In the genomic region with DNA sequence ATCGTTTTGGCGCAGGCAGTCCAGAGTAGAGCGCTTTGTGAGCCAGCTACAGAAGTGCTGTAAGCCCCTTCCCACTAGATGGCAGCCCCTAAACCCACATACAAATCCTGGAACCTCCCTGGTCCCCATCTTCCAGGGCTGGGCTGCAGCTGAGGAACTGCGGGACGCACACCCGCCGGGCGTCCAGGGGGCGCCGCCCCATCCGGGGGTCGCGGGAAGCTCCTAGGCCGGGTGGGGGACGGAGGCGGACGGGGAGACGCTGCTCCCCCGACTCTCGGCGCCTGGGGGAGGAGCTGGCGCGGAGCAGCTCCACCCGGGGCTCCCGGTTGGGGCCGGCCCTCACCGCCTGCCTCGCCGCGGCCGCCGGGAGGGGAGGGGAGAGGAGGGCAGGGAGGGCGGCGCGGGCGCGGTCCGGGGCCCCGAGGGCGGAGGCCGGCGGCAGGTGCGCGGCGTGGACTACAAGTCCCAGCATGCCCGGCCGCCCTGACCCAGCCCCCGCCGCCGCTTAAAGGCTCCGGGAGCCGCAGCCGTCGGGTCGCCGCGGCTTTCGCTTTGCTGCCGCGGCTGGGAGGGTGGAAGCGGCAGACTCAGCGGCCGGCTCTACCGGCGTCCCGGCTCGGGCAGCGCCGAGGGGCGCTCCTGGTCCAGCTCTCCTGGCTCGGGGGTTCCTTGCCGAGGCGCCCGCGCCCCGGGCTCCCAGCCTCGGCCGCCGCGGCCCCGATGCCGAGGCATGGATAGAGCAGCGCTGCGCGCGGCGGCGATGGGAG, we compare ENCODE assay signal across 8 cellular contexts. TPM values are rescaled to one million over a fixed set of nuclear protein-coding genes. Genes with fewer than 3 reads are reported as not detected.
A peak's percentile ranks its signal among the peaks of the same experiment; 100 is the strongest.
DNase-seq lines count a peak whose midpoint lies in the region; ATAC-seq, FAIRE-seq and TF ChIP-seq lines count a peak whose summit lies in the region.

Gene KSR1 (plus strand): TSS at position 535 of the 767 bp plus-strand sequence. CDS start 196 bp downstream, at position 731.

- intact Hi-C loops in Right ventricle myocardium inferior (cut with DNase I) (loop anchor here (2.0 kb wide), 1 partner anchor 145 kb away; no protein-coding TSS in a partner anchor), pancreas (cut with DNase I) (loop anchor here in 1 of 3 donors (10.0 kb wide), 1 partner anchor 129 kb away; no protein-coding TSS in a partner anchor), thyroid gland (cut with DNase I) (loop anchor here (10.0 kb wide), 1 partner anchor 139 kb away; no protein-coding TSS in a partner anchor)

- H3F3A ChIP-seq in Loucy (ENCODE audit: low read depth): 0 out of 2 replicates have a peak, but pooled peaks cover 8% of the 10 kb centered on the region

- H3K79me2 ChIP-seq in Loucy (ENCODE audit: insufficient read depth, low read length): peaks cover 44% of the 10 kb centered on the region

- ATAC-seq in GM21786 (IDR thresholded peaks at IDR 0.05; ENCODE audit: unreplicated experiment) (peak; percentile 75), Right ventricle myocardium inferior (peak; percentile 92), pancreas (peak; percentile 84 to 94 (median 92))
- ATAC-seq in activated naive CD4-positive, alpha-beta T cell treated with anti-CD3 and anti-CD28 coated beads, Interleukin-2, amount 50 U/mL, for 72 hours: peak; percentile 85 to 96

- H3K9me3 Mint-ChIP-seq in activated naive CD4-positive, alpha-beta T cell treated with anti-CD3 and anti-CD28 coated beads, Interleukin-2, amount 50 U/mL, for 72 hours: no peaks in the 10 kb centered on the region

- H3K9me3 ChIP-seq in Loucy (ENCODE audit: insufficient read depth, low read depth, low read length) (no peaks in the 10 kb centered on the region), pancreas (no peaks in the 10 kb centered on the region), thyroid gland (no peaks in the 10 kb centered on the region)

- H3K36me3 Mint-ChIP-seq in activated naive CD4-positive, alpha-beta T cell treated with anti-CD3 and anti-CD28 coated beads, Interleukin-2, amount 50 U/mL, for 72 hours: peaks cover 16 to 32% of the 10 kb centered on the region in 2 donors

- H3K27ac ChIP-seq in pancreas (peak within 1 kb of the TSS; percentile 25 to 69 (median 52)), thyroid gland (peak within 1 kb of the TSS; percentile 83 to 92 (median 85))

- peak within 1 kb of the TSS; percentile 82 for H3K4me3 ChIP-seq in Loucy (ENCODE audit: low read length, poor library complexity, severe bottlenecking)
- H3K4me3 ChIP-seq in pancreas: peak within 1 kb of the TSS; percentile 72 to 86 (median 80)
- peak within 1 kb of the TSS; percentile 19 to 77 (median 41) for H3K4me3 ChIP-seq in thyroid gland (replicated peaks in 1 of 3)

- DNase-seq in Daoy (ENCODE audit: low read depth): peak; percentile 91
- peak; percentile 63 for DNase-seq in SKM-1 treated with dmso at 0.1 percent for 144 hours (lab: John Stamatoyannopoulos, UW; ENCODE audit: unreplicated experiment)
- peak; percentile 75 to 80 for DNase-seq in activated naive CD4-positive, alpha-beta T cell treated with anti-CD3 and anti-CD28 coated beads, Interleukin-2, amount 50 U/mL, for 72 hours (ENCODE audit: low spot score in 2 of 2)
- DNase-seq in Right ventricle myocardium inferior (ENCODE audit: missing footprints): peak; percentile 95
- DNase-seq in pancreas: peak; percentile 82 to 96 (median 90)
- DNase-seq in thyroid gland: peak; percentile 90 to 92

- FAIRE-seq in pancreas (lab: Jason Lieb, UNC): no peak

- H2AFZ ChIP-seq in Loucy (ENCODE audit: low read length): peak within 1 kb of the TSS; percentile 96

- peaks cover 20% of the 10 kb centered on the region for H4K20me1 ChIP-seq in Loucy (ENCODE audit: insufficient read depth, low read length, poor library complexity, severe bottlenecking)

- H3K36me3 ChIP-seq in Loucy (ENCODE audit: insufficient read depth, low read length): no peaks in the 10 kb centered on the region
- H3K36me3 ChIP-seq in pancreas: no peaks in the 10 kb centered on the region
- no peaks in the 10 kb centered on the region for H3K36me3 ChIP-seq in thyroid gland

- H3K4me1 ChIP-seq in Loucy (ENCODE audit: insufficient read depth, low read length, poor library complexity, severe bottlenecking): peaks cover 50% of the 10 kb centered on the region
- H3K4me1 ChIP-seq in pancreas: peaks cover 0 to 21% (median 11%) of the 10 kb centered on the region in 3 donors
- peaks cover 27 to 44% of the 10 kb centered on the region in 2 donors for H3K4me1 ChIP-seq in thyroid gland

- TF ChIP-seq POLR2A in thyroid gland (IDR thresholded peaks at IDR 0.05): peak; percentile 80 to 95

- peak within 1 kb of the TSS; percentile 91 to 95 for H3K27ac Mint-ChIP-seq in activated naive CD4-positive, alpha-beta T cell treated with anti-CD3 and anti-CD28 coated beads, Interleukin-2, amount 50 U/mL, for 72 hours

- peak within 1 kb of the TSS; percentile 74 for H3K9ac ChIP-seq in Loucy (ENCODE audit: low read depth, low read length, poor library complexity, severe bottlenecking)

- TF ChIP-seq CTCF in Loucy (conservative IDR thresholded peaks at IDR 0.05; ENCODE audit: low read length): peak; percentile 72
- no peak for TF ChIP-seq CTCF in pancreas (IDR thresholded peaks at IDR 0.05)
- TF ChIP-seq CTCF in thyroid gland (IDR thresholded peaks at IDR 0.05): peak in 3 of 6 experiments; percentile 37 to 51 (median 38)

- 0% methylated on average over 33 to 88 of the region's 88 CpGs for WGBS in pancreas, 2 donors
- 4% methylated on average over 3 of the region's 88 CpGs; no CpG with 5 or more reads in 1 of the 2 donors for WGBS in thyroid gland, 2 donors

- peak within 1 kb of the TSS; percentile 97 for H3K4me2 ChIP-seq in Loucy (ENCODE audit: low read depth, low read length, poor library complexity, severe bottlenecking)

- no peaks in the 10 kb centered on the region for H3K9me2 ChIP-seq in Loucy (replicated peaks; ENCODE audit: low read depth, low read length)

- H3K27me3 ChIP-seq in Loucy (ENCODE audit: insufficient read depth, low read length, poor library complexity, severe bottlenecking) (no peaks in the 10 kb centered on the region), pancreas (no peaks in the 10 kb centered on the region), thyroid gland (no peaks in the 10 kb centered on the region)

RNA-seq across cellular contexts. Expression of gene KSR1, which starts in this region (rescaled TPM):
- total RNA-seq in Daoy (2014; rRNA removed; shearing (Covaris generic)): 55.3 and 59.5 TPM in 2 replicates
- 100 to 1,000 TPM; 132 to 194 TPM for total RNA-seq in activated naive CD4-positive, alpha-beta T cell treated with anti-CD3 and anti-CD28 coated beads, Interleukin-2, amount 50 U/mL, for 72 hours
- total RNA-seq in Right ventricle myocardium inferior: 9.5 TPM
- total RNA-seq in pancreas: 100 to 1,000 TPM in 4 of 6 donors, 10 to 100 TPM in 2; 68.2 to 134 (median 103) TPM
- 100 to 1,000 TPM in 1 of 2 donors, 10 to 100 TPM in 1; 98.3 to 139 TPM for polyA plus RNA-seq in pancreas
- total RNA-seq in thyroid gland: 10 to 100 TPM; 35.9 to 75.5 (median 67.7) TPM

Comparison
In these comparisons a context has a peak if more than half of its experiments do, and no peak if none do; other contexts are left out.
1. Peak in every context shown above with its lines: DNase-seq, ATAC-seq, H3K4me3 ChIP-seq and H3K27ac ChIP-seq.